Comparison of ENCODE assay signal across 13 cellular contexts in the genomic region with DNA sequence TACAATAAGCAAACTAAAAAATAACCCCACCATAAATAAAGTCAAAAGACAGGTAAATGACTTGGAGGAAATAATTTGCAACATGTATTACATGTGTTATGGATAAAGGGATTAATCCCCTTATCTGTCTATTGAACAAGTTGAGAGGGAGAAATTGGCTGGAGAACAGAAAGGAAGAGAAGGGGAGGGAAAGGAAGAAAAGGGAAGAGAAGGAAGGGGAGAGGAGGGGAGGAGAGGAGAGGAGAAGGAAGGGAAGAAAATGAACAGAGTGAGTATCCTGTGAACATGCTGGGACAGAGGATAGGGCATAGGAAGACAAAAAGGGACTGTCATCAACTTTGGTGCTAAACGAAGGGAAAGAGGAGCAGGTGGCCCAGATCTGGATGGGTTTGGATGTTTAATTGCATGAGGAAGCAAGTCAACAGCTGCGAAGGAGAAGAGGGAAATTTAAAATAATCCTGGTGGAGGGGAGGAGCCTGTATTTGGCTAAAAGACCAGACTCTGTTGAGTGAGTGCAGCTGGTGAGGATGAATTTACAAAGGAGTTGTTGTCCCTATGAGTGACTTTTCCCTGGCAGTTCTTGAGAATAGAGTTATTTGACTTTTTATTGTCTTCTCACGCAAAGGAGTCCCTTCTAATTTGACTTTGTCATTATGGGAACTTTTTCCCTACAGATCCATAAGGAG. TPM values are rescaled to one million over a fixed set of nuclear protein-coding genes. Genes with fewer than 3 reads are reported as not detected.
DNase-seq lines count a peak whose midpoint lies in the region; ATAC-seq and TF ChIP-seq lines count a peak whose summit lies in the region.
"Had no signal": no experiment of that assay in that cellular context is flagged by ENCODE, and none has a peak within 500 bp of the region (broad histone marks: within the 10 kb centered on the region; RNA-seq: fewer than 3 reads in every experiment).

No MANE protein-coding gene starts in this region.

- H3K27ac Mint-ChIP-seq in activated naive CD4-positive, alpha-beta T cell treated with anti-CD3 and anti-CD28 coated beads, Interleukin-2, amount 10 ng/mL, durations not matched to agents 7 days and 5 days = peak overlapping the region; percentile 17
- H3K27ac Mint-ChIP-seq: natural killer cell had no signal

- ATAC-seq in HG02981 (IDR thresholded peaks at IDR 0.05; ENCODE audit: unreplicated experiment) = no peak
- ATAC-seq: natural killer cell had no signal

- H3K27ac ChIP-seq in spleen (peak overlapping the region in 5 of 8 donors; percentile 11 to 73 (median 55)), suprapubic skin (no peak overlapping the region)
- H3K27ac ChIP-seq: SJSA1 had no signal

- peaks cover 0 to 56% (median 0%) of the 10 kb centered on the region in 7 donors for H3K27me3 ChIP-seq in spleen (replicated peaks in 1 of 7)
- no peaks in the 10 kb centered on the region for H3K27me3 ChIP-seq in suprapubic skin

- TF ChIP-seq CTCF in fibroblast of pulmonary artery (IDR thresholded peaks at IDR 0.05; ENCODE audit: low read length, missing control alignments) (no peak), spleen (IDR thresholded peaks at IDR 0.05 in 8 of 11, conservative IDR thresholded peaks at IDR 0.05 in 3 of 11) (no peak), suprapubic skin (IDR thresholded peaks at IDR 0.05) (no peak)

- DNase-seq in activated naive CD4-positive, alpha-beta T cell treated with anti-CD3 and anti-CD28 coated beads, Interleukin-2, amount 10 ng/mL, durations not matched to agents 7 days and 5 days = no peak
- DNase-seq in activated naive CD4-positive, alpha-beta T cell (lab: John Stamatoyannopoulos, UW) = no peak
- DNase-seq in NCI-H526 treated with DMSO at 0.1 percent for 48 hours (lab: John Stamatoyannopoulos, UW) (peak; percentile 25), fibroblast of pulmonary artery (ENCODE audit: low read depth) (peak; percentile 62), spleen (no peak), suprapubic skin (ENCODE audit: low spot score in 2 of 2) (no peak)
- DNase-seq in activated CD8-positive, alpha-beta memory T cell treated with anti-CD3 and anti-CD28 coated beads, Interleukin-2, amount 50 U/mL, for 4 hours = no peak
- DNase-seq: activated naive CD4-positive, alpha-beta T cell treated with anti-CD3 and anti-CD28 coated beads for 36 hours; AML-193; natural killer cell; NCI-H146 had no signal

- H3K4me1 Mint-ChIP-seq in activated naive CD4-positive, alpha-beta T cell treated with anti-CD3 and anti-CD28 coated beads, Interleukin-2, amount 10 ng/mL, durations not matched to agents 7 days and 5 days = peaks cover 29% of the 10 kb centered on the region
- H3K4me1 Mint-ChIP-seq: natural killer cell had no signal

- H3K4me1 ChIP-seq in spleen (peaks cover 8 to 40% (median 22%) of the 10 kb centered on the region in 6 donors), suprapubic skin (no peaks in the 10 kb centered on the region)

- no peaks in the 10 kb centered on the region for H3K36me3 ChIP-seq in spleen
- no peaks in the 10 kb centered on the region for H3K36me3 ChIP-seq in suprapubic skin
- H3K36me3 ChIP-seq: SJSA1 had no signal

- WGBS in spleen, 5 donors = 62 to 80% (median 70%) methylated on average over 3 of the region's 3 CpGs
- whole genome bisulfite sequencing in suprapubic skin = 39% methylated on average over 3 of the region's 3 CpGs

- H3K4me3 ChIP-seq in fibroblast of pulmonary artery (replicated peaks; ENCODE audit: low read depth, low read length) (no peak overlapping the region), spleen (no peak overlapping the region), suprapubic skin (no peak overlapping the region)
- H3K4me3 ChIP-seq: SJSA1 had no signal

- intact Hi-C loops in spleen (cut with DNase I; ENCODE audit: low total_unique reads) = no loop called here

- H3K4me3 Mint-ChIP-seq in activated naive CD4-positive, alpha-beta T cell treated with anti-CD3 and anti-CD28 coated beads, Interleukin-2, amount 10 ng/mL, durations not matched to agents 7 days and 5 days = no peak overlapping the region
- H3K4me3 Mint-ChIP-seq: activated naive CD4-positive, alpha-beta T cell treated with anti-CD3 and anti-CD28 coated beads for 36 hours; natural killer cell had no signal

- H3K9me3 Mint-ChIP-seq in activated naive CD4-positive, alpha-beta T cell treated with anti-CD3 and anti-CD28 coated beads, Interleukin-2, amount 10 ng/mL, durations not matched to agents 7 days and 5 days = no peaks in the 10 kb centered on the region
- H3K9me3 Mint-ChIP-seq: activated naive CD4-positive, alpha-beta T cell treated with anti-CD3 and anti-CD28 coated beads for 36 hours; natural killer cell had no signal

- no peak for TF ChIP-seq EP300 in suprapubic skin (IDR thresholded peaks at IDR 0.05)

- H3K9me3 ChIP-seq in spleen (no peaks in the 10 kb centered on the region), suprapubic skin (no peaks in the 10 kb centered on the region)
- H3K9me3 ChIP-seq: SJSA1 had no signal

- no peaks in the 10 kb centered on the region for H3K36me3 Mint-ChIP-seq in activated naive CD4-positive, alpha-beta T cell treated with anti-CD3 and anti-CD28 coated beads, Interleukin-2, amount 10 ng/mL, durations not matched to agents 7 days and 5 days
- H3K36me3 Mint-ChIP-seq: natural killer cell had no signal

- CTCF ChIA-PET in activated naive CD4-positive, alpha-beta T cell treated with anti-CD3 and anti-CD28 coated beads, Interleukin-2, amount 10 ng/mL, durations not matched to agents 7 days and 5 days (lab: Charles Lee) = no interaction called here

- peaks cover 12% of the 10 kb centered on the region for H3K27me3 Mint-ChIP-seq in activated naive CD4-positive, alpha-beta T cell treated with anti-CD3 and anti-CD28 coated beads, Interleukin-2, amount 10 ng/mL, durations not matched to agents 7 days and 5 days

- TF ChIP-seq POLR2A in spleen (IDR thresholded peaks at IDR 0.05) (no peak), suprapubic skin (IDR thresholded peaks at IDR 0.05) (no peak)

RNA-seq across cellular contexts. Expression of a gene that starts 14.2 kb away (rescaled TPM):
- total RNA-seq in spleen (10 to 100 TPM in 6 of 7 donors, 1 to 10 TPM in 1; 8.1 to 18.2 (median 11.9) TPM), suprapubic skin (1 to 10 TPM; 3.3 to 3.9 (median 3.7) TPM)
- 10 to 100 TPM; 15.1 to 18.6 (median 17.1) TPM for polyA plus RNA-seq in spleen

Comparison
In these comparisons a context has a peak if more than half of its experiments do, and no peak if none do; other contexts are left out.
1. DNase-seq: peak in NCI-H526 treated with DMSO at 0.1 percent for 48 hours (single experiment) and fibroblast of pulmonary artery (single experiment); none in activated naive CD4-positive, alpha-beta T cell treated with anti-CD3 and anti-CD28 coated beads, Interleukin-2, amount 10 ng/mL, durations not matched to agents 7 days and 5 days (single experiment), activated naive CD4-positive, alpha-beta T cell (0 of 4), spleen (single experiment), suprapubic skin (0 of 2) and activated CD8-positive, alpha-beta memory T cell treated with anti-CD3 and anti-CD28 coated beads, Interleukin-2, amount 50 U/mL, for 4 hours (single experiment).